15 cellular contexts compared by ENCODE assay signal in genomic region chr18:79800353-79801180, GRCh38. TPM values are rescaled to one million over a fixed set of nuclear protein-coding genes. Genes with fewer than 3 reads are reported as not detected.
"Had no signal": no experiment of that assay in that cellular context is flagged by ENCODE, and none has a peak within 500 bp of the region (broad histone marks: within the 10 kb centered on the region; RNA-seq: fewer than 3 reads in every experiment).

No MANE protein-coding gene starts in this region.

- H3K27ac ChIP-seq: adrenal gland, heart right ventricle, left lung, tibial artery had no signal

- H3K9me3 Mint-ChIP-seq: activated T-cell treated with anti-CD3 and anti-CD28 coated beads, Interleukin-2, amount 50 U/mL, for 24 hours; T-helper 2 cell treated with Interferon-gamma antibody and Interleukin-4, amounts not matched to agents 5 μg/mL and 100 μg/mL, for 36 hours had no signal

- H3K36me3 ChIP-seq: adrenal gland, heart right ventricle, left lung, tibial artery had no signal

- H3K4me3 Mint-ChIP-seq: activated CD8-positive, alpha-beta memory T cell treated with anti-CD3 and anti-CD28 coated beads, Interleukin-2, amount 10 ng/mL, durations not matched to agents 7 days and 5 days; activated T-cell treated with anti-CD3 and anti-CD28 coated beads, Interleukin-2, amount 50 U/mL, for 24 hours; T-helper 2 cell treated with Interferon-gamma antibody and Interleukin-4, amounts not matched to agents 5 μg/mL and 100 μg/mL, for 36 hours had no signal

- ATAC-seq: activated CD4-positive, CD25-positive, alpha-beta regulatory T cell treated with anti-CD3 and anti-CD28 coated beads, Interleukin-2, amount 50 U/mL, for 24 hours; activated CD8-positive, alpha-beta memory T cell treated with anti-CD3 and anti-CD28 coated beads, Interleukin-2, amount 10 ng/mL, durations not matched to agents 7 days and 5 days; heart right ventricle; left lung had no signal

- H3K9me3 ChIP-seq: adrenal gland, heart right ventricle, left lung, tibial artery had no signal

- DNase-seq: activated CD4-positive, alpha-beta T cell treated with anti-CD3 and anti-CD28 coated beads, Interleukin-2, amount 50 U/mL, for 48 hours; activated CD8-positive, alpha-beta memory T cell treated with anti-CD3 and anti-CD28 coated beads, Interleukin-2, amount 10 ng/mL, durations not matched to agents 7 days and 5 days; activated naive CD4-positive, alpha-beta T cell; activated T-cell treated with anti-CD3 and anti-CD28 coated beads, Interleukin-2, amount 50 U/mL, for 24 hours; adrenal gland; central memory CD4-positive, alpha-beta T cell; cortex of kidney; effector CD8-positive, alpha-beta T cell; heart right ventricle; mesenchymal stem cell; stimulated activated CD4-positive, alpha-beta T cell treated with anti-CD3 and anti-CD28 coated beads, Interleukin-4, amount 100 ng/mL, for 4 hours; tibial artery had no signal

- H3K4me3 ChIP-seq: adrenal gland, left lung, tibial artery had no signal

- H3K27ac Mint-ChIP-seq: activated CD8-positive, alpha-beta memory T cell treated with anti-CD3 and anti-CD28 coated beads, Interleukin-2, amount 10 ng/mL, durations not matched to agents 7 days and 5 days; activated T-cell treated with anti-CD3 and anti-CD28 coated beads, Interleukin-2, amount 50 U/mL, for 24 hours; T-helper 2 cell treated with Interferon-gamma antibody and Interleukin-4, amounts not matched to agents 5 μg/mL and 100 μg/mL, for 36 hours had no signal

RNA-seq across cellular contexts. Expression of gene KCNG2, which starts 2.8 kb away (rescaled TPM):
- total RNA-seq: activated CD8-positive, alpha-beta memory T cell treated with anti-CD3 and anti-CD28 coated beads, Interleukin-2, amount 10 ng/mL, durations not matched to agents 7 days and 5 days had no signal
